In the genomic region with DNA sequence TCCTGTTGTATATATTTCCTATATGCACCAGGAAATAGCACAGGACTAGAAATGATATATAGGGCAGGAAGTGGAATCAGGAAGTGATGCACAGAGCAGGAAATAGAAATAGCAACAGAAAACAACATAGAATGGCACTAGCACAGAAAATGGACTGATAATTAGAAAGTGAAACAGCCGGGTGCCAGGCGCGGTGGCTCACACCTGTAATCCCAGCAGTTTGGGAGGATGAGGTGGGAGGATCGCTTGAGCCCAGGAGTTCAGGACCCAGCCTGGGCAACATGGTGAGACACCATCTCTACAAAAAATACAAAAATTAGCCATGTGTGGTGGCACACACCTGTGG, we compare ENCODE assay signal across 14 cellular contexts. TPM values are rescaled to one million over a fixed set of nuclear protein-coding genes. Genes with fewer than 3 reads are reported as not detected.
A peak's percentile ranks its signal among the peaks of the same experiment; 100 is the strongest.
DNase-seq lines count a peak whose midpoint lies in the region; ATAC-seq and TF ChIP-seq lines count a peak whose summit lies in the region.
"Had no signal": no experiment of that assay in that cellular context is flagged by ENCODE, and none has a peak within 500 bp of the region (broad histone marks: within the 10 kb centered on the region; RNA-seq: fewer than 3 reads in every experiment).

No MANE protein-coding gene starts in this region.

- no peaks in the 10 kb centered on the region for H3K36me3 Mint-ChIP-seq in natural killer cell treated with Interleukin-12 subunit alpha and Interleukin-12 subunit beta and Interleukin-15 and Interleukin-18, amount 100 ng/mL, for 72 hours

- H3K9me3 Mint-ChIP-seq in natural killer cell treated with Interleukin-12 subunit alpha and Interleukin-12 subunit beta and Interleukin-15 and Interleukin-18, amount 100 ng/mL, for 72 hours, result no peaks in the 10 kb centered on the region
- H3K9me3 Mint-ChIP-seq: neural progenitor cell had no signal

- no peaks in the 10 kb centered on the region for H3K27me3 Mint-ChIP-seq in natural killer cell treated with Interleukin-12 subunit alpha and Interleukin-12 subunit beta and Interleukin-15 and Interleukin-18, amount 100 ng/mL, for 72 hours

- no peak for DNase-seq in activated CD4-positive, CD25-positive, alpha-beta regulatory T cell treated with anti-CD3 and anti-CD28 coated beads, Interleukin-2, amount 50 U/mL, for 72 hours
- DNase-seq in MM.1S, result peak; percentile 66
- peak; percentile 13 for DNase-seq in activated effector memory CD4-positive, alpha-beta T cell treated with Interleukin-2 at 50 U/mL for 16 hours
- no peak for DNase-seq in natural killer cell treated with Interleukin-12 subunit alpha and Interleukin-12 subunit beta and Interleukin-15 and Interleukin-18, amount 100 ng/mL, for 72 hours (ENCODE audit: low spot score)
- no peak for DNase-seq in posterior cingulate gyrus
- DNase-seq in psoas muscle, result no peak
- DNase-seq: DMS53, left lung, NCI-H2171 treated with DMSO at 0.1 percent for 48 hours, OCI-M1 had no signal

- peak overlapping the region; percentile 14; the same call in 1 of the 2 replicates for H3K4me2 ChIP-seq in MM.1S (ENCODE audit: low read depth, low read length)
- H3K4me2 ChIP-seq: neural progenitor cell had no signal

- H3F3A ChIP-seq in MM.1S (ENCODE audit: insufficient read depth, low read length), result peaks cover 7% of the 10 kb centered on the region; the same call in 1 of the 2 replicates

- H3K36me3 ChIP-seq in MM.1S (replicated peaks; ENCODE audit: insufficient read depth, low read length) (no peaks in the 10 kb centered on the region), psoas muscle (ENCODE audit: insufficient read depth in 1 of 2, low read depth in 1 of 2) (peaks cover 0 to 36% of the 10 kb centered on the region in 2 donors)
- H3K36me3 ChIP-seq: neural progenitor cell had no signal

- no peaks in the 10 kb centered on the region for H4K20me1 ChIP-seq in MM.1S (ENCODE audit: insufficient read depth, low read length)

- H3K4me1 Mint-ChIP-seq in natural killer cell treated with Interleukin-12 subunit alpha and Interleukin-12 subunit beta and Interleukin-15 and Interleukin-18, amount 100 ng/mL, for 72 hours (ENCODE audit: low read depth in 2 of 2), result peaks cover 12 to 17% of the 10 kb centered on the region in 2 donors

- H2AFZ ChIP-seq in MM.1S (ENCODE audit: low read length), result no peak overlapping the region
- H2AFZ ChIP-seq: neural progenitor cell had no signal

- 80 to 89% (median 87%) methylated on average over 4 of the region's 4 CpGs for WGBS in psoas muscle, 3 donors

- H3K9ac ChIP-seq in MM.1S (ENCODE audit: low read length), result no peak overlapping the region
- H3K9ac ChIP-seq: neural progenitor cell had no signal

- H3K9me3 ChIP-seq in MM.1S (replicated peaks; ENCODE audit: insufficient read depth, low read length), result no peaks in the 10 kb centered on the region
- no peaks in the 10 kb centered on the region for H3K9me3 ChIP-seq in psoas muscle
- H3K9me3 ChIP-seq: left lung, tibial nerve had no signal

- no peaks in the 10 kb centered on the region for H3K79me2 ChIP-seq in MM.1S (ENCODE audit: low read length)

- H3K27ac Mint-ChIP-seq in natural killer cell treated with Interleukin-12 subunit alpha and Interleukin-12 subunit beta and Interleukin-15 and Interleukin-18, amount 100 ng/mL, for 72 hours, result peak overlapping the region; percentile 86 to 89
- H3K27ac Mint-ChIP-seq: neural progenitor cell had no signal

- H3K4me3 ChIP-seq in MM.1S (ENCODE audit: low read length) (no peak overlapping the region), psoas muscle (no peak overlapping the region)
- H3K4me3 ChIP-seq: left lung, neural progenitor cell, tibial nerve had no signal

- H3K4me1 ChIP-seq in MM.1S (ENCODE audit: low read length) (peaks cover 43% of the 10 kb centered on the region), psoas muscle (no peaks in the 10 kb centered on the region)

- TF ChIP-seq CTCF in MM.1S (IDR thresholded peaks at IDR 0.05; ENCODE audit: low read length) (no peak), psoas muscle (IDR thresholded peaks at IDR 0.05) (no peak)

- intact Hi-C loops in posterior cingulate gyrus (cut with DNase I) (no loop called here), psoas muscle (cut with DNase I) (no loop called here)

- ATAC-seq in activated CD4-positive, CD25-positive, alpha-beta regulatory T cell treated with anti-CD3 and anti-CD28 coated beads, Interleukin-2, amount 50 U/mL, for 24 hours, result peak; percentile 62 to 70
- ATAC-seq in natural killer cell treated with Interleukin-12 subunit alpha and Interleukin-12 subunit beta and Interleukin-15 and Interleukin-18, amount 100 ng/mL, for 72 hours, result peak in 1 of 2 donors; percentile 67
- ATAC-seq in GM18520 (IDR thresholded peaks at IDR 0.05; ENCODE audit: unreplicated experiment) (no peak), psoas muscle (no peak)
- ATAC-seq: left lung had no signal

- H3K9me2 ChIP-seq in MM.1S (replicated peaks; ENCODE audit: insufficient read depth, low read length), result no peaks in the 10 kb centered on the region

- H3K4me3 Mint-ChIP-seq in natural killer cell treated with Interleukin-12 subunit alpha and Interleukin-12 subunit beta and Interleukin-15 and Interleukin-18, amount 100 ng/mL, for 72 hours, result peak overlapping the region; percentile 70
- H3K4me3 Mint-ChIP-seq: neural progenitor cell had no signal

- H3K27me3 ChIP-seq in MM.1S (replicated peaks; ENCODE audit: insufficient read depth, low read length), result no peaks in the 10 kb centered on the region
- no peaks in the 10 kb centered on the region for H3K27me3 ChIP-seq in psoas muscle (ENCODE audit: insufficient read depth in 3 of 3, low read length in 2 of 3)
- H3K27me3 ChIP-seq: left lung, neural progenitor cell, tibial nerve had no signal

- H3K27ac ChIP-seq in MM.1S (ENCODE audit: low read length) (peak overlapping the region; percentile 56; the same call in 1 of the 2 replicates), psoas muscle (no peak overlapping the region)
- H3K27ac ChIP-seq: neural progenitor cell, tibial nerve had no signal

RNA-seq across cellular contexts. Expression of gene RELT, which starts 10.0 kb away (rescaled TPM):
- total RNA-seq in natural killer cell treated with Interleukin-12 subunit alpha and Interleukin-12 subunit beta and Interleukin-15 and Interleukin-18, amount 100 ng/mL, for 72 hours, result 10 to 100 TPM; 46.5 to 58.0 TPM
- total RNA-seq in psoas muscle, result 10 to 100 TPM in 3 of 4 donors, 1 to 10 TPM in 1; 9.0 to 33.0 (median 17.2) TPM
- 10 to 100 TPM in 2 of 3 donors, 1 to 10 TPM in 1; 4.9 to 15.8 (median 15.5) TPM for polyA plus RNA-seq in psoas muscle

RNA-seq across cellular contexts. Expression of gene ARHGEF17, which starts 58.2 kb away (rescaled TPM):
- total RNA-seq in natural killer cell treated with Interleukin-12 subunit alpha and Interleukin-12 subunit beta and Interleukin-15 and Interleukin-18, amount 100 ng/mL, for 72 hours, result under 1 TPM in 1 of 2 donors, not detected in 1; 0.95 TPM
- 10 to 100 TPM; 10.8 to 38.4 (median 15.5) TPM for total RNA-seq in psoas muscle
- 1 to 10 TPM; 5.7 to 7.9 (median 6.9) TPM for polyA plus RNA-seq in psoas muscle

Comparison
In these comparisons a context has a peak if more than half of its experiments do, and no peak if none do; other contexts are left out.
1. ATAC-seq: peak in activated CD4-positive, CD25-positive, alpha-beta regulatory T cell treated with anti-CD3 and anti-CD28 coated beads, Interleukin-2, amount 50 U/mL, for 24 hours (2 of 2); none in GM18520 (single experiment) and psoas muscle (0 of 4).
2. DNase-seq: peak in MM.1S (single experiment) and activated effector memory CD4-positive, alpha-beta T cell treated with Interleukin-2 at 50 U/mL for 16 hours (single experiment); none in activated CD4-positive, CD25-positive, alpha-beta regulatory T cell treated with anti-CD3 and anti-CD28 coated beads, Interleukin-2, amount 50 U/mL, for 72 hours (single experiment), natural killer cell treated with Interleukin-12 subunit alpha and Interleukin-12 subunit beta and Interleukin-15 and Interleukin-18, amount 100 ng/mL, for 72 hours (single experiment), posterior cingulate gyrus (0 of 10) and psoas muscle (0 of 2).
3. RNA of gene ARHGEF17, which starts 58.2 kb away (total RNA-seq): 10.8 to 38.4 TPM in psoas muscle; 0.95 TPM in natural killer cell treated with Interleukin-12 subunit alpha and Interleukin-12 subunit beta and Interleukin-15 and Interleukin-18, amount 100 ng/mL, for 72 hours; every median in the first group is over 4 times any median in the second.